In the genomic region with DNA sequence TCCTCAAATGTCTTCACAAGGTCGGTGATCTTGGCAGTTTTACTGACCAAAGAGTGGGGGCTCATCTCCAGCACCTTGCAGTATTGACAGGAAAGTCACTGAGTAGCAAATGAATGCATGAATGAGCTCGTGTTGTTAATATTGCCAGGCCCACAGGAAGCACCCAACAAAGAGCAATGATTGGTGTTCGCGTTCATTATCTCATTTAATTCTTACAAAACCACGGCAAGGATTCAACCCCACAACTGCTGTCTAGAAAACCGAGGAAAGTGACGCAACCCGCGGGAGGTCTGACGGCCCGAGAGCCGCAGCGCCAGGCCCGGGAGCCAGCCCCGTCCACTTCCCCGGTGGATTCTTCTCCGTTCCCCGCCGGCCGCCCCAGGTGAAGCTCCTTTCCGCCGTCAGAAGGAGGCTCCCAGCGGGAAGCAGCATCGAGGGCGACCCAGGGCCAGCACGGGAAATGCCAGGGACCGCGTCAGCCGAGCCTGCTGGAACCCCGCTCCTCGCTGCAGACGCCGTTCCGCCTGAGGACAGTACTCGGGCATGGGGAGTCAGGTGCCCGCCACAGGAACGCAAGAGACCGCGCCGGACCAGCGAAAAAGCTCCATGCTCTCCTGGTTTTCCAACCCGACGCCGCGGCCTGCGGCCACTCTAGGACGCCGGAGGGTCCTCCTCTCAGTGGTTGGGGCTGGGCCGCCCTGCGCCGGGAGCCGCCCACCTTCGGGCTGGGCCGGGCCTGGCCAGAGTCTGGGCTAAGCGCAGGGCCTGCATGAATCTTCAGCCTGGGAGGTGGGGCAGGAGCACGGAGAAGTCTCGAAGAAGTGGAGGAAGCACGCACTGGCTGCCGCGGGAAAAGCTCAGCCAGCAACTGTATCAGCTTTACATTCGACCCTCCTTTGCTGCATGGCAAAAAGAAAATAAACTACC, we compare ENCODE assay signal across 8 cellular contexts. TPM values are rescaled to one million over a fixed set of nuclear protein-coding genes. Genes with fewer than 3 reads are reported as not detected.
DNase-seq lines count a peak whose midpoint lies in the region; ATAC-seq and TF ChIP-seq lines count a peak whose summit lies in the region.

No MANE protein-coding gene starts in this region.

- peaks cover 35% of the 10 kb centered on the region for H3K4me1 Mint-ChIP-seq in brain

- ATAC-seq in HG02885 (IDR thresholded peaks at IDR 0.05; ENCODE audit: poor library complexity, unreplicated experiment): peak; percentile 82

- peak overlapping the region; percentile 77 to 94 (median 85) for H3K4me3 Mint-ChIP-seq in brain

- DNase-seq in NCI-H2081 (lab: John Stamatoyannopoulos, UW) (peak; percentile 68 to 78), NCI-H2081 treated with DMSO at 0.1 percent for 48 hours (lab: John Stamatoyannopoulos, UW) (no peak), NCI-H187 treated with DMSO at 0.1 percent for 48 hours (lab: John Stamatoyannopoulos, UW) (peak; percentile 15), T1000 (lab: John Stamatoyannopoulos, UW) (peak; percentile 82), hypothalamus (lab: John Stamatoyannopoulos, UW) (peak; percentile 13 to 88 (median 72)), renal cortical epithelial cell (ENCODE audit: low read depth) (peak; percentile 75)

- no peak for TF ChIP-seq CTCF in brain (conservative IDR thresholded peaks at IDR 0.05)

- H3K36me3 Mint-ChIP-seq in brain: no peaks in the 10 kb centered on the region

- peak overlapping the region; percentile 45 to 97 (median 93) for H3K27ac Mint-ChIP-seq in brain

- no peaks in the 10 kb centered on the region for H3K27me3 Mint-ChIP-seq in brain

- no peaks in the 10 kb centered on the region for H3K9me3 Mint-ChIP-seq in brain

RNA-seq across cellular contexts. Expression of a gene that starts 19.8 kb away (rescaled TPM):
- polyA plus RNA-seq in brain (ENCODE audit: insufficient read depth, low read depth, low replicate concordance): 1.8 TPM
- 35.1 and 56.4 TPM in 2 replicates for total RNA-seq in renal cortical epithelial cell
